Comparison of ENCODE assay signal across 33 cellular contexts in the genomic region with DNA sequence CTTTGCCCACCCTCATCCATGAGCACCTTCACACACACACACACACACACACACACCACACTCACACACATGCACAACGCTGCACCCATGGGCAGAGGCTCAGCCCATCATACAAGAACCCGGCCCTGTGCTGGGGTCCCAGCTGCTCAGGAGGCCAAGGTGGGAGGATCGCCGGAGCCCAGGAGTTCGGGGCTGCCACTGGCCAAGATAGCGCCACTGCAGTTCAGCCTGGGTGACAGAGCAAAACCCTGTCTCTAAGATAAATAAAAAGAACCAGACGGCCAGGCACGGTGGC. TPM values are rescaled to one million over a fixed set of nuclear protein-coding genes. Genes with fewer than 3 reads are reported as not detected.
"Had no signal": no experiment of that assay in that cellular context is flagged by ENCODE, and none has a peak within 500 bp of the region (broad histone marks: within the 10 kb centered on the region; RNA-seq: fewer than 3 reads in every experiment).

No MANE protein-coding gene starts in this region.

- H3K4me3 Mint-ChIP-seq: activated B cell treated with CpG ODN at 0.5 μM for 24 hours; activated CD4-positive, alpha-beta memory T cell treated with anti-CD3 and anti-CD28 coated beads, Interleukin-2, amount 10 ng/mL, durations not matched to agents 7 days and 5 days; activated CD4-positive, alpha-beta T cell treated with anti-CD3 and anti-CD28 coated beads, Interleukin-2, amount 10 ng/mL, durations not matched to agents 24 days and 14 days; activated naive CD4-positive, alpha-beta T cell treated with anti-CD3 and anti-CD28 coated beads, Interleukin-2, amount 10 ng/mL, durations not matched to agents 7 days and 5 days; activated naive CD8-positive, alpha-beta T cell treated with anti-CD3 and anti-CD28 coated beads, Interleukin-2, amount 10 ng/mL, durations not matched to agents 7 days and 5 days; activated T-cell treated with anti-CD3 and anti-CD28 coated beads, Interleukin-2, amount 50 U/mL, for 24 hours; activated T-cell treated with anti-CD3 and anti-CD28 coated beads, Interleukin-2, amount 50 U/mL, for 72 hours; brain; dendritic cell treated with granulocyte-macrophage colony-stimulating factor and Interleukin-4, amounts not matched to agents 40 ng/mL and 50 ng/mL, for 4 days; endodermal cell; T-helper 17 cell; T-helper 2 cell treated with Interferon-gamma antibody and Interleukin-4, amounts not matched to agents 5 μg/mL and 100 μg/mL, for 36 hours had no signal

- H3K9me3 ChIP-seq: ascending aorta, breast epithelium had no signal

- H3K27ac Mint-ChIP-seq: activated B cell treated with CpG ODN at 0.5 μM for 24 hours; activated CD4-positive, alpha-beta memory T cell treated with anti-CD3 and anti-CD28 coated beads, Interleukin-2, amount 10 ng/mL, durations not matched to agents 7 days and 5 days; activated CD4-positive, alpha-beta T cell treated with anti-CD3 and anti-CD28 coated beads, Interleukin-2, amount 10 ng/mL, durations not matched to agents 24 days and 14 days; activated naive CD4-positive, alpha-beta T cell treated with anti-CD3 and anti-CD28 coated beads, Interleukin-2, amount 10 ng/mL, durations not matched to agents 7 days and 5 days; activated naive CD4-positive, alpha-beta T cell treated with anti-CD3 and anti-CD28 coated beads, Interleukin-2, amount 50 U/mL, for 72 hours; activated naive CD8-positive, alpha-beta T cell treated with anti-CD3 and anti-CD28 coated beads, Interleukin-2, amount 10 ng/mL, durations not matched to agents 7 days and 5 days; activated T-cell treated with anti-CD3 and anti-CD28 coated beads, Interleukin-2, amount 50 U/mL, for 24 hours; activated T-cell treated with anti-CD3 and anti-CD28 coated beads, Interleukin-2, amount 50 U/mL, for 72 hours; dendritic cell treated with granulocyte-macrophage colony-stimulating factor and Interleukin-4, amounts not matched to agents 40 ng/mL and 50 ng/mL, for 4 days; endodermal cell; T-helper 17 cell; T-helper 2 cell treated with Interferon-gamma antibody and Interleukin-4, amounts not matched to agents 5 μg/mL and 100 μg/mL, for 36 hours had no signal

- H3K4me1 Mint-ChIP-seq: activated CD4-positive, alpha-beta T cell treated with anti-CD3 and anti-CD28 coated beads, Interleukin-2, amount 10 ng/mL, durations not matched to agents 24 days and 14 days; activated naive CD8-positive, alpha-beta T cell treated with anti-CD3 and anti-CD28 coated beads, Interleukin-2, amount 10 ng/mL, durations not matched to agents 7 days and 5 days had no signal

- H3K27me3 Mint-ChIP-seq: activated B cell treated with CpG ODN at 0.5 μM for 24 hours; activated T-cell treated with anti-CD3 and anti-CD28 coated beads, Interleukin-2, amount 50 U/mL, for 24 hours had no signal

- H3K27me3 ChIP-seq: ascending aorta had no signal

- H3K9me3 Mint-ChIP-seq: activated B cell treated with CpG ODN at 0.5 μM for 24 hours; activated CD4-positive, alpha-beta memory T cell treated with anti-CD3 and anti-CD28 coated beads, Interleukin-2, amount 10 ng/mL, durations not matched to agents 7 days and 5 days; activated CD4-positive, alpha-beta T cell treated with anti-CD3 and anti-CD28 coated beads, Interleukin-2, amount 10 ng/mL, durations not matched to agents 24 days and 14 days; activated naive CD4-positive, alpha-beta T cell treated with anti-CD3 and anti-CD28 coated beads, Interleukin-2, amount 10 ng/mL, durations not matched to agents 7 days and 5 days; activated naive CD4-positive, alpha-beta T cell treated with anti-CD3 and anti-CD28 coated beads, Interleukin-2, amount 50 U/mL, for 72 hours; activated naive CD8-positive, alpha-beta T cell treated with anti-CD3 and anti-CD28 coated beads, Interleukin-2, amount 10 ng/mL, durations not matched to agents 7 days and 5 days; activated T-cell treated with anti-CD3 and anti-CD28 coated beads, Interleukin-2, amount 50 U/mL, for 24 hours; activated T-cell treated with anti-CD3 and anti-CD28 coated beads, Interleukin-2, amount 50 U/mL, for 72 hours; brain; dendritic cell treated with granulocyte-macrophage colony-stimulating factor and Interleukin-4, amounts not matched to agents 40 ng/mL and 50 ng/mL, for 4 days; endodermal cell; T-helper 2 cell treated with Interferon-gamma antibody and Interleukin-4, amounts not matched to agents 5 μg/mL and 100 μg/mL, for 36 hours had no signal

- H3K36me3 Mint-ChIP-seq: activated naive CD4-positive, alpha-beta T cell treated with anti-CD3 and anti-CD28 coated beads, Interleukin-2, amount 10 ng/mL, durations not matched to agents 7 days and 5 days; activated naive CD4-positive, alpha-beta T cell treated with anti-CD3 and anti-CD28 coated beads, Interleukin-2, amount 50 U/mL, for 72 hours; activated naive CD8-positive, alpha-beta T cell treated with anti-CD3 and anti-CD28 coated beads, Interleukin-2, amount 10 ng/mL, durations not matched to agents 7 days and 5 days; brain had no signal

- DNase-seq: activated B cell treated with CpG ODN at 0.5 μM for 24 hours; activated CD4-positive, alpha-beta memory T cell treated with anti-CD3 and anti-CD28 coated beads, Interleukin-2, amount 10 ng/mL, durations not matched to agents 7 days and 5 days; activated CD4-positive, alpha-beta T cell treated with anti-CD3 and anti-CD28 coated beads, Interleukin-2, amount 10 ng/mL, durations not matched to agents 24 days and 14 days; activated CD4-positive, alpha-beta T cell treated with anti-CD3 and anti-CD28 coated beads, Interleukin-2, amount 50 U/mL, for 4 hours; activated CD8-positive, alpha-beta memory T cell treated with anti-CD3 and anti-CD28 coated beads, Interleukin-2, amount 50 U/mL, for 48 hours; activated gamma-delta T cell; activated naive CD4-positive, alpha-beta T cell; activated naive CD4-positive, alpha-beta T cell treated with anti-CD3 and anti-CD28 coated beads, Interleukin-2, amount 10 ng/mL, durations not matched to agents 7 days and 5 days; activated naive CD8-positive, alpha-beta T cell treated with anti-CD3 and anti-CD28 coated beads, Interleukin-2, amount 10 ng/mL, durations not matched to agents 7 days and 5 days; activated T-cell treated with anti-CD3 and anti-CD28 coated beads for 4 hours; activated T-cell treated with anti-CD3 and anti-CD28 coated beads, Interleukin-2, amount 50 U/mL, for 24 hours; activated T-cell treated with anti-CD3 and anti-CD28 coated beads, Interleukin-2, amount 50 U/mL, for 72 hours; central memory CD4-positive, alpha-beta T cell; cerebellar nuclear complex; dorsolateral prefrontal cortex; effector memory CD4-positive, alpha-beta T cell; endodermal cell; foreskin fibroblast; T-helper 1 cell; T-helper 17 cell; T1000; WERI-Rb-1 had no signal

- H3K36me3 ChIP-seq: ascending aorta, breast epithelium, cardiac muscle cell, WERI-Rb-1 had no signal

- ATAC-seq: activated CD4-positive, CD25-positive, alpha-beta regulatory T cell treated with anti-CD3 and anti-CD28 coated beads, Interleukin-2, amount 50 U/mL, for 24 hours; activated naive CD4-positive, alpha-beta T cell treated with anti-CD3 and anti-CD28 coated beads, Interleukin-2, amount 50 U/mL, for 72 hours; activated T-cell treated with anti-CD3 and anti-CD28 coated beads, Interleukin-2, amount 50 U/mL, for 72 hours; esophagus mucosa; T-helper 17 cell had no signal

- H3K4me3 ChIP-seq: ascending aorta, breast epithelium, cardiac muscle cell, coronary artery, dorsolateral prefrontal cortex had no signal

- H3K27ac ChIP-seq: ascending aorta, breast epithelium, cardiac muscle cell, coronary artery, dorsolateral prefrontal cortex, WERI-Rb-1 had no signal

RNA-seq across cellular contexts. Expression of gene FSCN2, which starts 3.4 kb away (rescaled TPM):
- total RNA-seq: ascending aorta, epithelial cell of proximal tubule had no signal
